In genomic region chr14:21748869-21749303, GRCh38 we compare ENCODE assay signal across 9 cellular contexts.
DNase-seq lines count a peak whose midpoint lies in the region; ATAC-seq, FAIRE-seq and TF ChIP-seq lines count a peak whose summit lies in the region.
"Had no signal": no experiment of that assay in that cellular context is flagged by ENCODE, and none has a peak within 500 bp of the region (broad histone marks: within the 10 kb centered on the region; RNA-seq: fewer than 3 reads in every experiment).

No MANE protein-coding gene starts in this region.

- H3K27me3 ChIP-seq in ACC112 (ENCODE audit: insufficient read depth, low read length) (peaks cover 49% of the 10 kb centered on the region), K562 (ENCODE audit: control insufficient read depth in 2 of 2, insufficient read depth in 2 of 2, low read length in 2 of 2) (peaks cover 2 to 4% of the 10 kb centered on the region in 2 experiments; a peak in 2 of 5 replicates), kidney epithelial cell (ENCODE audit: control insufficient read depth, insufficient read depth, low read length) (no peaks in the 10 kb centered on the region)

- H3K9me1 ChIP-seq in K562 (ENCODE audit: control insufficient read depth, insufficient read depth, low read length): no peaks in the 10 kb centered on the region

- H4K20me1 ChIP-seq in K562 (replicated peaks; ENCODE audit: control insufficient read depth, insufficient read depth, low read length): no peaks in the 10 kb centered on the region

- H3K79me2 ChIP-seq in ACC112 (ENCODE audit: control insufficient read depth, insufficient read depth, low read length, unreplicated experiment): no peaks in the 10 kb centered on the region
- H3K79me2 ChIP-seq in K562 (ENCODE audit: control insufficient read depth, insufficient read depth, low read length): no peaks in the 10 kb centered on the region

- DNase-seq in LHCN-M2 (ENCODE audit: low read depth): peak; percentile 42
- peak; percentile 30 for DNase-seq in T follicular helper cell (ENCODE audit: low read depth)
- DNase-seq in K562 (ENCODE audit: extremely low read depth in 1 of 4, low spot score in 3 of 4): peak in 3 of 4 experiments; percentile 5 to 43 (median 18)
- DNase-seq in kidney epithelial cell (ENCODE audit: low read depth): no peak
- DNase-seq in stimulated activated CD8-positive, alpha-beta memory T cell treated with anti-CD3 and anti-CD28 coated beads, Interleukin-15, amount 100 ng/mL, for 1 hour (ENCODE audit: low read depth): peak; percentile 32
- DNase-seq: naive B cell had no signal

- intact Hi-C loops in K562 (cut with micrococcal nuclease): no loop called here

- no peak overlapping the region for H2AFZ ChIP-seq in ACC112 (ENCODE audit: low read length, unreplicated experiment)
- no peak overlapping the region for H2AFZ ChIP-seq in K562 (ENCODE audit: low read depth, low read length)

- H3K4me3 ChIP-seq in ACC112 (ENCODE audit: low read depth, low read length): peak overlapping the region; percentile 26; the same call in 1 of the 2 replicates
- no peak overlapping the region for H3K4me3 ChIP-seq in K562
- no peak overlapping the region for H3K4me3 ChIP-seq in kidney epithelial cell (ENCODE audit: low read depth, low read length)

- TF ChIP-seq EP300 in K562 (IDR thresholded peaks at IDR 0.05; ENCODE audit: low read length): no peak

- WGBS in K562 (ENCODE audit: insufficient coverage, low coverage, missing lambda C conversion rate): 0% methylated on average over 5 of the region's 5 CpGs

- TF ChIP-seq POLR2A in K562 (conservative IDR thresholded peaks at IDR 0.05): no peak

- CTCF ChIA-PET in K562 (lab: Yijun Ruan, JAX; ENCODE audit: low intra/inter-chr PET ratio): interaction anchor here (0.7 kb wide), 1 partner anchor 150 kb away, joined by 3 read pairs; no protein-coding TSS in a partner anchor

- H3K27ac ChIP-seq in ACC112 (ENCODE audit: low read depth, low read length): no peak overlapping the region
- H3K27ac ChIP-seq in K562 (ENCODE audit: extremely low read depth, low read depth, low read length): no peak overlapping the region

- no peaks in the 10 kb centered on the region for H3K9me3 ChIP-seq in K562 (replicated peaks; ENCODE audit: control insufficient read depth, insufficient read depth, low read depth, low read length)

- H3K4me2 ChIP-seq in K562 (ENCODE audit: insufficient read depth, low read length): no peak overlapping the region

- TF ChIP-seq CTCF in GM12873 (IDR thresholded peaks at IDR 0.05; ENCODE audit: insufficient read depth, low read depth, low read length, missing control alignments) (peak; percentile 79), K562 (IDR thresholded peaks at IDR 0.05 in 2 of 3, conservative IDR thresholded peaks at IDR 0.05 in 1 of 3; ENCODE audit: insufficient read depth in 2 of 3, low read depth in 1 of 3, low read length in 3 of 3) (peak; percentile 48 to 60 (median 53); a peak in 5 of 6 replicates), kidney epithelial cell (IDR thresholded peaks at IDR 0.05; ENCODE audit: insufficient read depth, low read length, poor library complexity, severe bottlenecking) (peak; percentile 83)

- FAIRE-seq in K562 (lab: Jason Lieb, UNC): peak; percentile 70

- in situ Hi-C loops in K562 (cut with MboI): no loop called here

- POLR2A ChIA-PET in K562 (lab: Yijun Ruan, JAX): interaction anchor here (0.7 to 0.9 kb wide), 3 partner anchors 14 to 60 kb away, joined by 3 read pairs; no protein-coding TSS in a partner anchor

- H3K9ac ChIP-seq in K562 (ENCODE audit: insufficient read depth in 1 of 2, low read depth in 2 of 2, low read length in 2 of 2): no peak overlapping the region

- TF ChIP-seq RAD21 in K562 (CRISPR knock-in tag; conservative IDR thresholded peaks at IDR 0.05 in 1 of 2, IDR thresholded peaks at IDR 0.05 in 1 of 2): peak in 1 of 2 experiments; percentile 32; a peak in 2 of 4 replicates

- no peaks in the 10 kb centered on the region for H3K4me1 ChIP-seq in ACC112 (ENCODE audit: control insufficient read depth, insufficient read depth, low read length, unreplicated experiment)
- no peaks in the 10 kb centered on the region for H3K4me1 ChIP-seq in K562 (replicated peaks in 1 of 2; ENCODE audit: control insufficient read depth in 2 of 2, insufficient read depth in 2 of 2, low read length in 2 of 2)

- no TSS peak for BruUV-seq in K562 (replicated peaks; lab: Mats Ljungman, UMichigan)

- ATAC-seq in K562: peak; percentile 84
- no peak for ATAC-seq in HG02973 (IDR thresholded peaks at IDR 0.05; ENCODE audit: unreplicated experiment)

- H3K36me3 ChIP-seq in ACC112 (ENCODE audit: insufficient read depth, low read length) (no peaks in the 10 kb centered on the region), K562 (ENCODE audit: control insufficient read depth, insufficient read depth, low read length) (no peaks in the 10 kb centered on the region), kidney epithelial cell (ENCODE audit: control insufficient read depth, insufficient read depth, low read length) (no peaks in the 10 kb centered on the region)

TF ChIP-seq in K562, 482 proteins besides CTCF, POLR2A, EP300 and RAD21:
- no peak for TF ChIP-seq RFX5 (IDR thresholded peaks at IDR 0.05; ENCODE audit: low read depth, low read length)
- TF ChIP-seq DPF2 (IDR thresholded peaks at IDR 0.05): no peak
- TF ChIP-seq SREBF1 (IDR thresholded peaks at IDR 0.05; ENCODE audit: borderline replicate concordance, low read depth, low read length): no peak
- TF ChIP-seq DNMT1 (IDR thresholded peaks at IDR 0.05): no peak
- TF ChIP-seq MCM3 (IDR thresholded peaks at IDR 0.05): no peak
- TF ChIP-seq E2F8 (IDR thresholded peaks at IDR 0.05; ENCODE audit: low read depth, partially characterized antibody): no peak
- no peak for TF ChIP-seq NR2F6 (CRISPR knock-in tag; IDR thresholded peaks at IDR 0.05)
- no peak for TF ChIP-seq OTX1 (CRISPR knock-in tag; IDR thresholded peaks at IDR 0.05)
- no peak for TF ChIP-seq ARID1B (IDR thresholded peaks at IDR 0.05)
- TF ChIP-seq, protein P1, sequence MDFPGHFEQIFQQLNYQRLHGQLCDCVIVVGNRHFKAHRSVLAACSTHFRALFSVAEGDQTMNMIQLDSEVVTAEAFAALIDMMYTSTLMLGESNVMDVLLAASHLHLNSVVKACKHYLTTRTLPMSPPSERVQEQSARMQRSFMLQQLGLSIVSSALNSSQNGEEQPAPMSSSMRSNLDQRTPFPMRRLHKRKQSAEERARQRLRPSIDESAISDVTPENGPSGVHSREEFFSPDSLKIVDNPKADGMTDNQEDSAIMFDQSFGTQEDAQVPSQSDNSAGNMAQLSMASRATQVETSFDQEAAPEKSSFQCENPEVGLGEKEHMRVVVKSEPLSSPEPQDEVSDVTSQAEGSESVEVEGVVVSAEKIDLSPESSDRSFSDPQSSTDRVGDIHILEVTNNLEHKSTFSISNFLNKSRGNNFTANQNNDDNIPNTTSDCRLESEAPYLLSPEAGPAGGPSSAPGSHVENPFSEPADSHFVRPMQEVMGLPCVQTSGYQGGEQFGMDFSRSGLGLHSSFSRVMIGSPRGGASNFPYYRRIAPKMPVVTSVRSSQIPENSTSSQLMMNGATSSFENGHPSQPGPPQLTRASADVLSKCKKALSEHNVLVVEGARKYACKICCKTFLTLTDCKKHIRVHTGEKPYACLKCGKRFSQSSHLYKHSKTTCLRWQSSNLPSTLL (IDR thresholded peaks at IDR 0.05): no peak
- TF ChIP-seq TRIM25 (IDR thresholded peaks at IDR 0.05; ENCODE audit: borderline replicate concordance): no peak
